Comparison of ENCODE assay signal across 26 cellular contexts in genomic region chr16:57785924-57786323, GRCh38.
"Had no signal": no experiment of that assay in that cellular context is flagged by ENCODE, and none has a peak within 500 bp of the region (broad histone marks: within the 10 kb centered on the region; RNA-seq: fewer than 3 reads in every experiment).

No MANE protein-coding gene starts in this region.

- H3K27ac Mint-ChIP-seq: dendritic cell treated with granulocyte-macrophage colony-stimulating factor and Interleukin-4, amounts not matched to agents 40 ng/mL and 50 ng/mL, for 4 days; endodermal cell; mesothelial cell of epicardium; nephron progenitor cell; stimulated activated naive CD8-positive, alpha-beta T cell treated with anti-CD3 and anti-CD28 coated beads, Interleukin-15, amount 100 ng/mL, for 72 hours; type B pancreatic cell had no signal

- H3K4me1 ChIP-seq: colonic mucosa, prostate gland had no signal

- H3K36me3 ChIP-seq: colonic mucosa, gastrocnemius medialis, neutrophil, prostate gland had no signal

- H3K4me3 ChIP-seq: colonic mucosa, gastrocnemius medialis, mucosa of descending colon, prostate gland, right atrium auricular region, smooth muscle cell, testis, tibial artery had no signal

- H3K4me1 Mint-ChIP-seq: endodermal cell; naive B cell; stimulated activated naive CD8-positive, alpha-beta T cell treated with anti-CD3 and anti-CD28 coated beads, Interleukin-15, amount 100 ng/mL, for 72 hours had no signal

- DNase-seq: colonic mucosa; effector CD8-positive, alpha-beta T cell; endodermal cell; foreskin fibroblast; gastrocnemius medialis; head of caudate nucleus; mesenchymal stem cell; naive B cell; nephron progenitor cell; stimulated activated CD4-positive, alpha-beta T cell treated with anti-CD3 and anti-CD28 coated beads, Interleukin-12 subunit alpha, Interleukin-12 subunit beta, amount 100 ng/mL, for 4 hours; stimulated activated CD4-positive, alpha-beta T cell treated with anti-CD3 and anti-CD28 coated beads, Interleukin-1b, Interleukin-23, amount 100 ng/mL, for 48 hours; stimulated activated CD4-positive, alpha-beta T cell treated with anti-CD3 and anti-CD28 coated beads, Interleukin-4, amount 100 ng/mL, for 1 hour; stimulated activated CD8-positive, alpha-beta memory T cell treated with anti-CD3 and anti-CD28 coated beads, Interleukin-4, amount 100 ng/mL, for 48 hours; stimulated activated naive CD4-positive, alpha-beta T cell; stimulated activated naive CD8-positive, alpha-beta T cell treated with anti-CD3 and anti-CD28 coated beads, Interleukin-15, amount 100 ng/mL, for 72 hours; testis had no signal

- H3K36me3 Mint-ChIP-seq: naive B cell, type B pancreatic cell had no signal

- H3K27me3 ChIP-seq: colonic mucosa, gastrocnemius medialis, neutrophil, right atrium auricular region, testis, tibial artery had no signal

- H3K4me3 Mint-ChIP-seq: dendritic cell treated with granulocyte-macrophage colony-stimulating factor and Interleukin-4, amounts not matched to agents 40 ng/mL and 50 ng/mL, for 4 days; endodermal cell; mesothelial cell of epicardium; nephron progenitor cell; stimulated activated naive CD8-positive, alpha-beta T cell treated with anti-CD3 and anti-CD28 coated beads, Interleukin-15, amount 100 ng/mL, for 72 hours; type B pancreatic cell had no signal

- H3K9me3 ChIP-seq: colonic mucosa, gastrocnemius medialis, mucosa of descending colon, neutrophil, prostate gland, right atrium auricular region, testis, tibial artery had no signal

- H3K9me3 Mint-ChIP-seq: dendritic cell treated with granulocyte-macrophage colony-stimulating factor and Interleukin-4, amounts not matched to agents 40 ng/mL and 50 ng/mL, for 4 days; endodermal cell; mesothelial cell of epicardium; naive B cell; nephron progenitor cell; stimulated activated naive CD8-positive, alpha-beta T cell treated with anti-CD3 and anti-CD28 coated beads, Interleukin-15, amount 100 ng/mL, for 72 hours; type B pancreatic cell had no signal

- H3K27me3 Mint-ChIP-seq: dendritic cell treated with granulocyte-macrophage colony-stimulating factor and Interleukin-4, amounts not matched to agents 40 ng/mL and 50 ng/mL, for 4 days; naive B cell; stimulated activated naive CD8-positive, alpha-beta T cell treated with anti-CD3 and anti-CD28 coated beads, Interleukin-15, amount 100 ng/mL, for 72 hours; type B pancreatic cell had no signal

- H3K27ac ChIP-seq: colonic mucosa, epithelial cell of prostate, neutrophil, tibial artery had no signal
